In genomic region chr6:33082702-33083101, GRCh38 we compare ENCODE assay signal across 8 cellular contexts. TPM values are rescaled to one million over a fixed set of nuclear protein-coding genes. Genes with fewer than 3 reads are reported as not detected.
A peak's percentile ranks its signal among the peaks of the same experiment; 100 is the strongest.
DNase-seq lines count a peak whose midpoint lies in the region; ATAC-seq, FAIRE-seq and TF ChIP-seq lines count a peak whose summit lies in the region.

No MANE protein-coding gene starts in this region.

- H3K27ac Mint-ChIP-seq in activated T-cell treated with anti-CD3 and anti-CD28 coated beads, Interleukin-2, amount 50 U/mL, for 24 hours, result no peak overlapping the region

- TF ChIP-seq CTCF in AG04450 (IDR thresholded peaks at IDR 0.05; ENCODE audit: low read depth, low read length), result peak; percentile 63
- TF ChIP-seq CTCF in fibroblast of lung (conservative IDR thresholded peaks at IDR 0.05 in 1 of 2, IDR thresholded peaks at IDR 0.05 in 1 of 2; ENCODE audit: low read depth in 1 of 2, low read length in 2 of 2), result peak; percentile 31 to 64

- no peak overlapping the region for H2AFZ ChIP-seq in fibroblast of lung (ENCODE audit: low read length)

- H3K27ac ChIP-seq in AG04450 (ENCODE audit: low read depth, low read length) (no peak overlapping the region), fibroblast of lung (ENCODE audit: insufficient read depth, low read length) (no peak overlapping the region)

- no peak overlapping the region for H3K9ac ChIP-seq in fibroblast of lung (ENCODE audit: insufficient read depth, low read length)

- no peaks in the 10 kb centered on the region for H3K27me3 Mint-ChIP-seq in activated T-cell treated with anti-CD3 and anti-CD28 coated beads, Interleukin-2, amount 50 U/mL, for 24 hours

- H3K36me3 Mint-ChIP-seq in activated T-cell treated with anti-CD3 and anti-CD28 coated beads, Interleukin-2, amount 50 U/mL, for 24 hours (ENCODE audit: low read depth), result peaks cover 7% of the 10 kb centered on the region

- peak; percentile 91 for FAIRE-seq in GM18507 (lab: Jason Lieb, UNC)

- H3K79me2 ChIP-seq in fibroblast of lung (ENCODE audit: control insufficient read depth, insufficient read depth, low read length), result no peaks in the 10 kb centered on the region

- H3K9me3 Mint-ChIP-seq in activated T-cell treated with anti-CD3 and anti-CD28 coated beads, Interleukin-2, amount 50 U/mL, for 24 hours, result no peaks in the 10 kb centered on the region

- H3K9me3 ChIP-seq in AG04450 (ENCODE audit: control insufficient read depth, insufficient read depth, low read length) (no peaks in the 10 kb centered on the region), fibroblast of lung (ENCODE audit: control insufficient read depth, insufficient read depth, low read depth, low read length) (no peaks in the 10 kb centered on the region)

- ATAC-seq in SK-N-SH treated with all-trans-retinoic acid at 6 μM for 48 hours, result peak; percentile 62; the same call in 2 of the 3 replicates

- no peak for DNase-seq in AG04450 (ENCODE audit: low read depth, low spot score)
- DNase-seq in GM18507 (ENCODE audit: extremely low spot score, insufficient read length, low read depth), result peak; percentile 26
- peak; percentile 10 to 49 for DNase-seq in fibroblast of lung (ENCODE audit: low read depth in 2 of 2)
- peak; percentile 17 for DNase-seq in skeletal muscle cell (ENCODE audit: low read depth)
- DNase-seq in NCI-H1694 treated with DMSO at 0.1 percent for 48 hours (lab: John Stamatoyannopoulos, UW), result no peak
- no peak for DNase-seq in activated T-cell treated with anti-CD3 and anti-CD28 coated beads, Interleukin-2, amount 50 U/mL, for 24 hours
- no peak for DNase-seq in activated CD8-positive, alpha-beta memory T cell treated with anti-CD3 and anti-CD28 coated beads for 24 hours

- H4K20me1 ChIP-seq in fibroblast of lung (ENCODE audit: control insufficient read depth, extremely low read depth, insufficient read depth, low read length), result no peaks in the 10 kb centered on the region

- no peaks in the 10 kb centered on the region for H3K36me3 ChIP-seq in fibroblast of lung (ENCODE audit: control insufficient read depth, insufficient read depth, low read length)

- H3K27me3 ChIP-seq in AG04450 (ENCODE audit: control insufficient read depth, insufficient read depth, low read length) (peaks cover 41% of the 10 kb centered on the region), fibroblast of lung (ENCODE audit: control insufficient read depth, insufficient read depth, low read length) (no peaks in the 10 kb centered on the region)

- H3K4me2 ChIP-seq in fibroblast of lung (ENCODE audit: extremely low read depth, insufficient read depth, low read length), result no peak overlapping the region

- H3K4me3 ChIP-seq in AG04450 (ENCODE audit: low read depth, low read length), result no peak overlapping the region
- H3K4me3 ChIP-seq in fibroblast of lung (replicated peaks in 1 of 4; ENCODE audit: control extremely low read depth in 1 of 4, insufficient read depth in 1 of 4, low read depth in 3 of 4, low read length in 4 of 4), result no peak overlapping the region
- no peak overlapping the region for H3K4me3 ChIP-seq in skeletal muscle cell (ENCODE audit: low read depth, low read length)

- no peak overlapping the region for H3K4me3 Mint-ChIP-seq in activated T-cell treated with anti-CD3 and anti-CD28 coated beads, Interleukin-2, amount 50 U/mL, for 24 hours

- H3K4me1 Mint-ChIP-seq in activated T-cell treated with anti-CD3 and anti-CD28 coated beads, Interleukin-2, amount 50 U/mL, for 24 hours (ENCODE audit: low read depth), result peaks cover 17% of the 10 kb centered on the region

- CTCF ChIA-PET in AG04450 (lab: Charles Lee), result interaction anchor here (0.8 to 1.5 kb wide), 4 partner anchors 10 to 68 kb away, joined by 4 to 6 read pairs (median 6); partner anchors contain the start of gene HLA-DPA1

- POLR2A ChIA-PET in AG04450 (lab: Yijun Ruan, JAX), result no interaction called here

- H3K4me1 ChIP-seq in fibroblast of lung (ENCODE audit: control insufficient read depth, extremely low read depth, insufficient read depth, low read length), result peaks cover 3% of the 10 kb centered on the region

TF ChIP-seq in SK-N-SH treated with all-trans-retinoic acid at 6 μM for 48 hours, 23 proteins besides CTCF, POLR2A, EP300 and RAD21:
- TF ChIP-seq ZNF565 (CRISPR knock-in tag; conservative IDR thresholded peaks at IDR 0.05; ENCODE audit: low read depth) (no peak), TSHZ2 (CRISPR knock-in tag; IDR thresholded peaks at IDR 0.05) (no peak), CREB5 (CRISPR knock-in tag; IDR thresholded peaks at IDR 0.05; ENCODE audit: low read depth) (no peak), ZNF8 (CRISPR knock-in tag; IDR thresholded peaks at IDR 0.05) (no peak), ISL1 (CRISPR knock-in tag; IDR thresholded peaks at IDR 0.05) (no peak), ZNF70 (CRISPR knock-in tag; IDR thresholded peaks at IDR 0.05) (no peak), RARB (CRISPR knock-in tag; IDR thresholded peaks at IDR 0.05) (no peak), POU6F1 (CRISPR knock-in tag; IDR thresholded peaks at IDR 0.05; ENCODE audit: borderline replicate concordance, low read depth) (no peak)

RNA-seq across cellular contexts. Expression of gene HLA-DPB1, which starts 6.9 kb away (rescaled TPM):
- polyA plus RNA-seq in AG04450 (2011; rRNA removed) (0.94 and 1.6 TPM in 2 replicates), fibroblast of lung (11.0 and 11.5 TPM in 2 replicates)
- polyA minus RNA-seq in AG04450 (2011; rRNA and poly(A)+ RNA removed), result 2.0 and 2.2 TPM in 2 replicates
- total RNA-seq in fibroblast of lung, result 1.3 and 5.4 TPM in 2 replicates
- 11.9 and 12.7 TPM in 2 replicates for polyA plus RNA-seq in fibroblast of lung (2012)
- polyA minus RNA-seq in fibroblast of lung (ENCODE audit: low replicate concordance), result 17.9 and 29.3 TPM in 2 replicates

RNA-seq across cellular contexts. Expression of gene HLA-DPA1, which starts 9.3 kb away (rescaled TPM):
- polyA plus RNA-seq in AG04450 (2011; rRNA removed) (0.10 and 0.15 TPM in 2 replicates), fibroblast of lung (3.3 and 9.1 TPM in 2 replicates)
- polyA minus RNA-seq in AG04450 (2011; rRNA and poly(A)+ RNA removed), result not detected in 2 replicates
- 1.0 and 1.5 TPM in 2 replicates for total RNA-seq in fibroblast of lung
- 3.6 and 6.0 TPM in 2 replicates for polyA plus RNA-seq in fibroblast of lung (2012)
- 0.59 and 6.6 TPM in 2 replicates for polyA minus RNA-seq in fibroblast of lung (ENCODE audit: low replicate concordance)

Comparison
In these comparisons a context has a peak if more than half of its experiments do, and no peak if none do; other contexts are left out.
1. DNase-seq: peak in GM18507 (single experiment), fibroblast of lung (2 of 2) and skeletal muscle cell (single experiment); none in AG04450 (single experiment), NCI-H1694 treated with DMSO at 0.1 percent for 48 hours (single experiment), activated T-cell treated with anti-CD3 and anti-CD28 coated beads, Interleukin-2, amount 50 U/mL, for 24 hours (single experiment) and activated CD8-positive, alpha-beta memory T cell treated with anti-CD3 and anti-CD28 coated beads for 24 hours (single experiment).